Comparison of ENCODE assay signal across 8 cellular contexts in the genomic region with DNA sequence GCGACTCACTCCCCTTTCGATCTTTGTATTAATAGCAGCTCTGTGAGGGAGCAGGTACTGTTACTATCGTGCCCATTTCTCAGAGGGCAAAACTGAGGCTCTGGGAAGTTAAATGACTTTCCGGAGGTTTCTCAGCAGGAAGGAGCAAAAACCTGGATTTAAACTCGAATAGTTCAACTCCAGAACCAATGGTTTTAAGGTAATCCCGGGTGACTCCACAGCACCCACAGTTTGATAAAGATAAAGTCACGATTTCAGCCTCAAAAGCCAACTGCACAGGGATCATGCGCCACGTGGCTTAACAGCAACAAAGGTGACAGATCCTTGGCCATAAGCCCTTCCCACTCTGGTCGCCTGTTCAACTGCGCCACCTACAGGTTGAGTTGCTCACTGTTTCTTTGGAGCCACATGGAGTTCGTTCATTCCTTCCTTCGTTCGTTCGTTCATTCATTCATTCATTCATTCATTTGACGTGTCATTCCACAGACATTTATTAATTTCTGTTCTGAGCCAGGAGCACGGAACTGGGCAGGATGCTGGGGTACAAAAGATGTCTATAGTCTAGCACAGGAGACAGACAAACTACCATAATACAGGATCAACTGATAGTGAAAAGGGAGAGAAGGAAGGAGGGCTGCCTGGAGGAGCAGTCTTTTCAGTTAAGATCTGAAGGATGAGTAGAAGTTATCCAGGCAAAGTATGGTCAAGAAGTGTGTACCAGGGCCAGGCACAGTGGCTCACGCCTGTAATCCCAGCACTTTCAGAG.
DNase-seq lines count a peak whose midpoint lies in the region; ATAC-seq, FAIRE-seq and TF ChIP-seq lines count a peak whose summit lies in the region.

No MANE protein-coding gene starts in this region.

- no peaks in the 10 kb centered on the region for H4K20me1 ChIP-seq in osteoblast (ENCODE audit: insufficient read depth, low read length)

- no peak overlapping the region for H3K27ac Mint-ChIP-seq in activated T-cell treated with anti-CD3 and anti-CD28 coated beads, Interleukin-2, amount 50 U/mL, for 24 hours

- no peaks in the 10 kb centered on the region for H3K79me2 ChIP-seq in osteoblast (ENCODE audit: insufficient read depth, low read length)

- TF ChIP-seq CTCF in osteoblast (IDR thresholded peaks at IDR 0.05; ENCODE audit: extremely low read depth, low read depth, low read length) = peak; percentile 79

- H3K36me3 ChIP-seq in osteoblast (ENCODE audit: insufficient read depth, low read length) = no peaks in the 10 kb centered on the region

- H3K4me3 ChIP-seq in osteoblast (ENCODE audit: insufficient read depth, low read length) = peak overlapping the region; percentile 25

- FAIRE-seq in frontal cortex (lab: Jason Lieb, UNC) (no peak), urothelium cell line (lab: Jason Lieb, UNC) (no peak)

- H3K4me1 Mint-ChIP-seq in activated T-cell treated with anti-CD3 and anti-CD28 coated beads, Interleukin-2, amount 50 U/mL, for 24 hours (ENCODE audit: low read depth) = peaks cover 6% of the 10 kb centered on the region

- H3K36me3 Mint-ChIP-seq in activated T-cell treated with anti-CD3 and anti-CD28 coated beads, Interleukin-2, amount 50 U/mL, for 24 hours (ENCODE audit: low read depth) = no peaks in the 10 kb centered on the region

- H3K4me3 Mint-ChIP-seq in activated T-cell treated with anti-CD3 and anti-CD28 coated beads, Interleukin-2, amount 50 U/mL, for 24 hours = no peak overlapping the region

- H3K4me1 ChIP-seq in osteoblast (ENCODE audit: insufficient read depth, low read length) = no peaks in the 10 kb centered on the region

- H2AFZ ChIP-seq in osteoblast (ENCODE audit: low read length) = peak overlapping the region; percentile 20

- H3K27ac ChIP-seq in osteoblast (ENCODE audit: low read depth, low read length) = no peak overlapping the region

- peaks cover 8% of the 10 kb centered on the region for H3K27me3 ChIP-seq in osteoblast (ENCODE audit: insufficient read depth, low read length)

- ATAC-seq in GM18498 (IDR thresholded peaks at IDR 0.05; ENCODE audit: unreplicated experiment) = no peak

- no peaks in the 10 kb centered on the region for H3K9me3 ChIP-seq in osteoblast (ENCODE audit: low read depth, low read length)

- peaks cover 66% of the 10 kb centered on the region for H3K27me3 Mint-ChIP-seq in activated T-cell treated with anti-CD3 and anti-CD28 coated beads, Interleukin-2, amount 50 U/mL, for 24 hours

- H3K9me3 Mint-ChIP-seq in activated T-cell treated with anti-CD3 and anti-CD28 coated beads, Interleukin-2, amount 50 U/mL, for 24 hours = no peaks in the 10 kb centered on the region

- DNase-seq in AML-193 (lab: John Stamatoyannopoulos, UW) (peak; percentile 63 to 68), GM19238 (ENCODE audit: insufficient read length, low spot score) (peak; percentile 35), NCI-H82 treated with DMSO at 0.1 percent for 48 hours (lab: John Stamatoyannopoulos, UW; ENCODE audit: unreplicated experiment) (peak; percentile 45), frontal cortex (ENCODE audit: low spot score in 2 of 2) (peak; percentile 12 to 65), osteoblast (ENCODE audit: insufficient read length, low spot score, missing footprints) (peak; percentile 79), urothelium cell line (ENCODE audit: low spot score) (peak; percentile 64)
- peak; percentile 54 for DNase-seq in activated T-cell treated with anti-CD3 and anti-CD28 coated beads, Interleukin-2, amount 50 U/mL, for 24 hours

- peak overlapping the region; percentile 45 for H3K4me2 ChIP-seq in osteoblast (ENCODE audit: insufficient read depth, low read length)
